20 cellular contexts compared by ENCODE assay signal in genomic region chr2:236889081-236889780, GRCh38.
A peak's percentile ranks its signal among the peaks of the same experiment; 100 is the strongest.
DNase-seq lines count a peak whose midpoint lies in the region; ATAC-seq and TF ChIP-seq lines count a peak whose summit lies in the region.
"Had no signal": no experiment of that assay in that cellular context is flagged by ENCODE, and none has a peak within 500 bp of the region (broad histone marks: within the 10 kb centered on the region; RNA-seq: fewer than 3 reads in every experiment).

No MANE protein-coding gene starts in this region.

- H3K27me3 Mint-ChIP-seq in mesothelial cell of epicardium (ENCODE audit: low read depth) = no peaks in the 10 kb centered on the region
- peaks cover 31% of the 10 kb centered on the region for H3K27me3 Mint-ChIP-seq in stimulated activated memory B cell treated with anti-CD40 and anti-IgM and Interleukin-4, amounts not matched to agents 10 μg/mL and 1 μg/mL and 100 μg/mL, for 72 hours
- H3K27me3 Mint-ChIP-seq: CD4-positive, alpha-beta T cell had no signal

- TF ChIP-seq CTCF in body of pancreas (IDR thresholded peaks at IDR 0.05) (no peak), mesothelial cell of epicardium (IDR thresholded peaks at IDR 0.05; ENCODE audit: unreplicated experiment) (no peak), spleen (IDR thresholded peaks at IDR 0.05 in 8 of 11, conservative IDR thresholded peaks at IDR 0.05 in 3 of 11) (no peak)

- H3K36me3 Mint-ChIP-seq in mesothelial cell of epicardium = no peaks in the 10 kb centered on the region
- H3K36me3 Mint-ChIP-seq in stimulated activated memory B cell treated with anti-CD40 and anti-IgM and Interleukin-4, amounts not matched to agents 10 μg/mL and 1 μg/mL and 100 μg/mL, for 72 hours = no peaks in the 10 kb centered on the region
- H3K36me3 Mint-ChIP-seq: activated naive CD4-positive, alpha-beta T cell treated with anti-CD3 and anti-CD28 coated beads, Interleukin-2, amount 50 U/mL, for 72 hours had no signal

- no peak overlapping the region for H3K4me3 ChIP-seq in body of pancreas
- H3K4me3 ChIP-seq in spleen = no peak overlapping the region
- H3K4me3 ChIP-seq: left lung, sigmoid colon had no signal

- H3K27ac ChIP-seq in body of pancreas (peak overlapping the region in 3 of 4 donors; percentile 14 to 63 (median 46)), spleen (peak overlapping the region in 7 of 8 donors; percentile 3 to 68 (median 52))

- H3K27ac Mint-ChIP-seq in mesothelial cell of epicardium = peak overlapping the region; percentile 95
- no peak overlapping the region for H3K27ac Mint-ChIP-seq in stimulated activated memory B cell treated with anti-CD40 and anti-IgM and Interleukin-4, amounts not matched to agents 10 μg/mL and 1 μg/mL and 100 μg/mL, for 72 hours
- H3K27ac Mint-ChIP-seq: activated CD4-positive, alpha-beta T cell treated with anti-CD3 and anti-CD28 coated beads, Interleukin-2, amount 10 ng/mL, durations not matched to agents 7 days and 5 days; activated naive CD4-positive, alpha-beta T cell treated with anti-CD3 and anti-CD28 coated beads, Interleukin-2, amount 50 U/mL, for 72 hours; CD4-positive, alpha-beta T cell; endodermal cell; T-helper 17 cell had no signal

- ATAC-seq in body of pancreas (peak; percentile 72), esophagus mucosa (peak; percentile 29), GM19395 (IDR thresholded peaks at IDR 0.05; ENCODE audit: unreplicated experiment) (no peak)
- no peak for ATAC-seq in stimulated activated memory B cell treated with anti-CD40 and anti-IgM and Interleukin-4, amounts not matched to agents 10 μg/mL and 1 μg/mL and 100 μg/mL, for 72 hours
- ATAC-seq: activated naive CD4-positive, alpha-beta T cell treated with anti-CD3 and anti-CD28 coated beads, Interleukin-2, amount 50 U/mL, for 72 hours; left lung; T-helper 17 cell had no signal

- 67 to 71% methylated on average over 15 of the region's 15 CpGs for WGBS in body of pancreas, 2 donors
- 72 to 81% (median 73%) methylated on average over 15 of the region's 15 CpGs for WGBS in spleen, 5 donors

- intact Hi-C loops in body of pancreas (cut with DNase I) = no loop called here
- intact Hi-C loops in spleen (cut with DNase I; ENCODE audit: low total_unique reads) = no loop called here

- TF ChIP-seq POLR2A in body of pancreas (IDR thresholded peaks at IDR 0.05) = no peak
- no peak for TF ChIP-seq POLR2A in spleen (IDR thresholded peaks at IDR 0.05)

- H3K27me3 ChIP-seq in body of pancreas = no peaks in the 10 kb centered on the region
- H3K27me3 ChIP-seq in spleen (replicated peaks in 1 of 7) = no peaks in the 10 kb centered on the region
- H3K27me3 ChIP-seq: sigmoid colon had no signal

- H3K36me3 ChIP-seq in body of pancreas (replicated peaks in 1 of 2; ENCODE audit: insufficient read depth in 1 of 2, low read depth in 2 of 2) (no peaks in the 10 kb centered on the region), spleen (no peaks in the 10 kb centered on the region)
- H3K36me3 ChIP-seq: left lung, sigmoid colon had no signal

- H3K9me3 Mint-ChIP-seq in mesothelial cell of epicardium = no peaks in the 10 kb centered on the region
- H3K9me3 Mint-ChIP-seq in stimulated activated memory B cell treated with anti-CD40 and anti-IgM and Interleukin-4, amounts not matched to agents 10 μg/mL and 1 μg/mL and 100 μg/mL, for 72 hours = peaks cover 2% of the 10 kb centered on the region
- H3K9me3 Mint-ChIP-seq: activated CD4-positive, alpha-beta T cell treated with anti-CD3 and anti-CD28 coated beads, Interleukin-2, amount 10 ng/mL, durations not matched to agents 7 days and 5 days; activated naive CD4-positive, alpha-beta T cell treated with anti-CD3 and anti-CD28 coated beads, Interleukin-2, amount 50 U/mL, for 72 hours; CD4-positive, alpha-beta T cell; endodermal cell had no signal

- H3K9me3 ChIP-seq in body of pancreas (no peaks in the 10 kb centered on the region), spleen (peaks cover 0 to 8% (median 0%) of the 10 kb centered on the region in 8 donors)
- H3K9me3 ChIP-seq: sigmoid colon had no signal

- peak in 1 of 4 donors; percentile 40 for DNase-seq in body of pancreas
- no peak for DNase-seq in mesothelial cell of epicardium (ENCODE audit: low spot score in 2 of 2, unreplicated experiment in 2 of 2)
- no peak for DNase-seq in spleen
- DNase-seq in activated gamma-delta T cell treated with Interleukin-2 at 50 U/mL for 16 hours = no peak
- DNase-seq: activated CD4-positive, alpha-beta T cell treated with anti-CD3 and anti-CD28 coated beads, Interleukin-2, amount 10 ng/mL, durations not matched to agents 7 days and 5 days; CD4-positive, alpha-beta T cell; endodermal cell; head of caudate nucleus; IMR-90; left lung; NCI-H524; NK-92 treated with Interleukin-12 subunit alpha and Interleukin-12 subunit beta, amount 100 ng/mL, for 24 hours; occipital lobe; sigmoid colon; substantia nigra; T-helper 17 cell had no signal

- peaks cover 53% of the 10 kb centered on the region for H3K4me1 Mint-ChIP-seq in mesothelial cell of epicardium
- H3K4me1 Mint-ChIP-seq in stimulated activated memory B cell treated with anti-CD40 and anti-IgM and Interleukin-4, amounts not matched to agents 10 μg/mL and 1 μg/mL and 100 μg/mL, for 72 hours = no peaks in the 10 kb centered on the region
- H3K4me1 Mint-ChIP-seq: activated CD4-positive, alpha-beta T cell treated with anti-CD3 and anti-CD28 coated beads, Interleukin-2, amount 10 ng/mL, durations not matched to agents 7 days and 5 days; T-helper 17 cell had no signal

- H3K4me1 ChIP-seq in body of pancreas (peaks cover 14% of the 10 kb centered on the region), spleen (peaks cover 0 to 16% (median 7%) of the 10 kb centered on the region in 6 donors)

- no peak overlapping the region for H3K4me3 Mint-ChIP-seq in mesothelial cell of epicardium
- H3K4me3 Mint-ChIP-seq in stimulated activated memory B cell treated with anti-CD40 and anti-IgM and Interleukin-4, amounts not matched to agents 10 μg/mL and 1 μg/mL and 100 μg/mL, for 72 hours = no peak overlapping the region
- H3K4me3 Mint-ChIP-seq: activated CD4-positive, alpha-beta T cell treated with anti-CD3 and anti-CD28 coated beads, Interleukin-2, amount 10 ng/mL, durations not matched to agents 7 days and 5 days; CD4-positive, alpha-beta T cell; endodermal cell; T-helper 17 cell had no signal

Comparison
In these comparisons a context has a peak if more than half of its experiments do, and no peak if none do; other contexts are left out.
1. ATAC-seq: peak in body of pancreas (single experiment) and esophagus mucosa (single experiment); none in stimulated activated memory B cell treated with anti-CD40 and anti-IgM and Interleukin-4, amounts not matched to agents 10 μg/mL and 1 μg/mL and 100 μg/mL, for 72 hours (single experiment) and GM19395 (single experiment).